Comparison of ENCODE assay signal across 12 cellular contexts in the genomic region with DNA sequence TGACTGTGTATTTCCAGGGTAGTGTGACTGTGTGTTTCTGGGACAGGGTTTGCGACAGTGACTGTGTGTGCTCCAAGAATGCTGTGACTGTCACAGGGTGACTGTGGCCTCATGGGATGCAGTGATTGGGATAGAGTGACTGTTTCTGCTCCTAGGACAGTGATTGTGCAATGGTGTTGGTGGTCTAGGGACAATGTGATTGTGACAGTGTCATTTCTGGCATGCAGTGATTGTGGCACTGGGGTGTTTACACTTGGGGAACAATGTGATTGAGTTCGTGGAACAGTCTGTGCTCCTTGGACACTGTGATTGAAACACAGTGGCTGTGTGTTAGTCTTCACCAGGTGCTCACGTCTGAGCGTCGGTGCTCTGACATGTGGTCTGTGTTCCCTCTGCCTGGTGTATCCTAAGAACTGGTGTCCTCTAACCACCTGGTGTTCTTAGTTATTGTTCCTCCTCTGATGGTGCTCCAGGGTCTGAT. TPM values are rescaled to one million over a fixed set of nuclear protein-coding genes. Genes with fewer than 3 reads are reported as not detected.
DNase-seq lines count a peak whose midpoint lies in the region; ATAC-seq and TF ChIP-seq lines count a peak whose summit lies in the region.
"Had no signal": no experiment of that assay in that cellular context is flagged by ENCODE, and none has a peak within 500 bp of the region (broad histone marks: within the 10 kb centered on the region; RNA-seq: fewer than 3 reads in every experiment).

No MANE protein-coding gene starts in this region.

- no peak overlapping the region for H2AFZ ChIP-seq in MM.1S (ENCODE audit: low read length)

- peaks cover 77% of the 10 kb centered on the region for H3K4me1 Mint-ChIP-seq in activated CD8-positive, alpha-beta memory T cell treated with anti-CD3 and anti-CD28 coated beads, Interleukin-2, amount 10 ng/mL, durations not matched to agents 7 days and 5 days
- peaks cover 79% of the 10 kb centered on the region for H3K4me1 Mint-ChIP-seq in activated naive CD8-positive, alpha-beta T cell treated with anti-CD3 and anti-CD28 coated beads, Interleukin-2, amount 50 U/mL, for 24 hours
- H3K4me1 Mint-ChIP-seq in osteocyte (ENCODE audit: unreplicated experiment): peaks cover 29% of the 10 kb centered on the region

- H3K27me3 ChIP-seq in MM.1S (replicated peaks; ENCODE audit: insufficient read depth, low read length): no peaks in the 10 kb centered on the region

- H4K20me1 ChIP-seq in MM.1S (ENCODE audit: insufficient read depth, low read length): no peaks in the 10 kb centered on the region

- H3K9me3 ChIP-seq in MM.1S (replicated peaks; ENCODE audit: insufficient read depth, low read length): no peaks in the 10 kb centered on the region
- H3K9me3 ChIP-seq: Peyer's patch had no signal

- no peak for DNase-seq in activated CD8-positive, alpha-beta memory T cell treated with anti-CD3 and anti-CD28 coated beads, Interleukin-2, amount 10 ng/mL, durations not matched to agents 7 days and 5 days
- no peak for DNase-seq in activated CD8-positive, alpha-beta memory T cell treated with anti-CD3 and anti-CD28 coated beads for 24 hours
- DNase-seq in MM.1S (no peak), osteocyte (ENCODE audit: extremely low spot score, unreplicated experiment) (no peak), AML-193 (lab: John Stamatoyannopoulos, UW) (no peak), OCI-M2 (lab: John Stamatoyannopoulos, UW; ENCODE audit: unreplicated experiment) (no peak)
- DNase-seq in activated naive CD8-positive, alpha-beta T cell treated with anti-CD3 and anti-CD28 coated beads, Interleukin-2, amount 50 U/mL, for 24 hours: no peak
- DNase-seq in stimulated activated CD4-positive, alpha-beta T cell treated with anti-CD3 and anti-CD28 coated beads, Interleukin-2, amount 100 ng/mL, for 48 hours: no peak
- DNase-seq: activated CD4-positive, alpha-beta T cell treated with anti-CD3 and anti-CD28 coated beads for 4 hours; NCI-H2029 treated with DMSO at 0.1 percent for 48 hours; Peyer's patch; stimulated activated CD4-positive, alpha-beta T cell treated with anti-CD3 and anti-CD28 coated beads, Interleukin-2, amount 100 ng/mL, for 24 hours had no signal

- no peak overlapping the region for H3K27ac ChIP-seq in MM.1S (ENCODE audit: low read length)
- H3K27ac ChIP-seq: Peyer's patch had no signal

- H3K79me2 ChIP-seq in MM.1S (ENCODE audit: low read length): peaks cover 44% of the 10 kb centered on the region

- no peak for ATAC-seq in activated CD8-positive, alpha-beta memory T cell treated with anti-CD3 and anti-CD28 coated beads, Interleukin-2, amount 10 ng/mL, durations not matched to agents 7 days and 5 days
- ATAC-seq in activated naive CD8-positive, alpha-beta T cell treated with anti-CD3 and anti-CD28 coated beads, Interleukin-2, amount 50 U/mL, for 24 hours: no peak

- peak overlapping the region; percentile 81; the same call in 1 of the 2 replicates for H3K4me3 ChIP-seq in MM.1S (ENCODE audit: low read length)
- H3K4me3 ChIP-seq: Peyer's patch had no signal

- H3K9ac ChIP-seq in MM.1S (ENCODE audit: low read length): no peak overlapping the region

- peaks cover 44% of the 10 kb centered on the region for H3F3A ChIP-seq in MM.1S (ENCODE audit: insufficient read depth, low read length)

- no peaks in the 10 kb centered on the region for H3K9me3 Mint-ChIP-seq in activated CD8-positive, alpha-beta memory T cell treated with anti-CD3 and anti-CD28 coated beads, Interleukin-2, amount 10 ng/mL, durations not matched to agents 7 days and 5 days (ENCODE audit: low read depth)
- no peaks in the 10 kb centered on the region for H3K9me3 Mint-ChIP-seq in activated naive CD8-positive, alpha-beta T cell treated with anti-CD3 and anti-CD28 coated beads, Interleukin-2, amount 50 U/mL, for 24 hours
- no peaks in the 10 kb centered on the region for H3K9me3 Mint-ChIP-seq in osteocyte (ENCODE audit: unreplicated experiment)

- peak overlapping the region; percentile 81 for H3K4me3 Mint-ChIP-seq in activated CD8-positive, alpha-beta memory T cell treated with anti-CD3 and anti-CD28 coated beads, Interleukin-2, amount 10 ng/mL, durations not matched to agents 7 days and 5 days
- H3K4me3 Mint-ChIP-seq in activated naive CD8-positive, alpha-beta T cell treated with anti-CD3 and anti-CD28 coated beads, Interleukin-2, amount 50 U/mL, for 24 hours: peak overlapping the region; percentile 75
- H3K4me3 Mint-ChIP-seq in osteocyte (ENCODE audit: unreplicated experiment): peak overlapping the region; percentile 33

- H3K36me3 ChIP-seq in MM.1S (replicated peaks; ENCODE audit: insufficient read depth, low read length): no peaks in the 10 kb centered on the region
- H3K36me3 ChIP-seq: Peyer's patch had no signal

- H3K27ac Mint-ChIP-seq in activated CD8-positive, alpha-beta memory T cell treated with anti-CD3 and anti-CD28 coated beads, Interleukin-2, amount 10 ng/mL, durations not matched to agents 7 days and 5 days: peak overlapping the region; percentile 62
- no peak overlapping the region for H3K27ac Mint-ChIP-seq in activated naive CD8-positive, alpha-beta T cell treated with anti-CD3 and anti-CD28 coated beads, Interleukin-2, amount 50 U/mL, for 24 hours
- H3K27ac Mint-ChIP-seq in osteocyte (ENCODE audit: unreplicated experiment): no peak overlapping the region

- CTCF ChIA-PET in activated CD8-positive, alpha-beta memory T cell treated with anti-CD3 and anti-CD28 coated beads, Interleukin-2, amount 10 ng/mL, durations not matched to agents 7 days and 5 days (lab: Charles Lee): interaction anchor here (0.7 to 23.1 kb wide), 11 partner anchors 12 to 226 kb away, joined by 3 to 1020 read pairs (median 4); a partner anchor contains a TSS

- peaks cover 11% of the 10 kb centered on the region for H3K36me3 Mint-ChIP-seq in activated CD8-positive, alpha-beta memory T cell treated with anti-CD3 and anti-CD28 coated beads, Interleukin-2, amount 10 ng/mL, durations not matched to agents 7 days and 5 days
- peaks cover 7% of the 10 kb centered on the region for H3K36me3 Mint-ChIP-seq in activated naive CD8-positive, alpha-beta T cell treated with anti-CD3 and anti-CD28 coated beads, Interleukin-2, amount 50 U/mL, for 24 hours (ENCODE audit: low read depth)
- H3K36me3 Mint-ChIP-seq in osteocyte (ENCODE audit: unreplicated experiment): no peaks in the 10 kb centered on the region

- no peak for TF ChIP-seq CTCF in MM.1S (IDR thresholded peaks at IDR 0.05; ENCODE audit: low read length)
- no peak for TF ChIP-seq CTCF in osteocyte (IDR thresholded peaks at IDR 0.05)

- peaks cover 4% of the 10 kb centered on the region for H3K27me3 Mint-ChIP-seq in activated CD8-positive, alpha-beta memory T cell treated with anti-CD3 and anti-CD28 coated beads, Interleukin-2, amount 10 ng/mL, durations not matched to agents 7 days and 5 days
- H3K27me3 Mint-ChIP-seq in activated naive CD8-positive, alpha-beta T cell treated with anti-CD3 and anti-CD28 coated beads, Interleukin-2, amount 50 U/mL, for 24 hours: peaks cover 45% of the 10 kb centered on the region
- H3K27me3 Mint-ChIP-seq in osteocyte (ENCODE audit: unreplicated experiment): peaks cover 50% of the 10 kb centered on the region

- H3K4me1 ChIP-seq in MM.1S (ENCODE audit: low read length): peaks cover 34% of the 10 kb centered on the region

- H3K9me2 ChIP-seq in MM.1S (replicated peaks; ENCODE audit: insufficient read depth, low read length): no peaks in the 10 kb centered on the region

- peak overlapping the region; percentile 95 for H3K4me2 ChIP-seq in MM.1S (ENCODE audit: low read depth, low read length)

RNA-seq across cellular contexts. Expression of a gene that starts 1.7 kb away (rescaled TPM):
- 100 to 1,000 TPM in 1 of 2 experiments, 10 to 100 TPM in 1; 74.9 to 103 TPM for total RNA-seq in activated CD8-positive, alpha-beta memory T cell treated with anti-CD3 and anti-CD28 coated beads, Interleukin-2, amount 10 ng/mL, durations not matched to agents 7 days and 5 days
- total RNA-seq in osteocyte: 12.4 and 12.7 TPM in 2 replicates

RNA-seq across cellular contexts. Expression of a gene that starts 18.7 kb away (rescaled TPM):
- total RNA-seq in activated CD8-positive, alpha-beta memory T cell treated with anti-CD3 and anti-CD28 coated beads, Interleukin-2, amount 10 ng/mL, durations not matched to agents 7 days and 5 days: 100 to 1,000 TPM; 283 to 309 TPM
- 143 and 148 TPM in 2 replicates for total RNA-seq in osteocyte

RNA-seq across cellular contexts. Expression of a gene that starts 41.6 kb away (rescaled TPM):
- total RNA-seq in activated CD8-positive, alpha-beta memory T cell treated with anti-CD3 and anti-CD28 coated beads, Interleukin-2, amount 10 ng/mL, durations not matched to agents 7 days and 5 days: 100 to 1,000 TPM; 277 to 296 TPM
- total RNA-seq in osteocyte: 117 and 136 TPM in 2 replicates
